8 cellular contexts compared by ENCODE assay signal in genomic region chr6:148776321-148776966, GRCh38. TPM values are rescaled to one million over a fixed set of nuclear protein-coding genes. Genes with fewer than 3 reads are reported as not detected.
A peak's percentile ranks its signal among the peaks of the same experiment; 100 is the strongest.
DNase-seq lines count a peak whose midpoint lies in the region; ATAC-seq and TF ChIP-seq lines count a peak whose summit lies in the region.

No MANE protein-coding gene starts in this region.

- ATAC-seq in thoracic aorta (ENCODE audit: insufficient number of reproducible peaks, low FRiP score, low read depth), result no peak
- no peak for ATAC-seq in GM19395 (IDR thresholded peaks at IDR 0.05; ENCODE audit: unreplicated experiment)
- no peak for ATAC-seq in HG03175 (IDR thresholded peaks at IDR 0.05; ENCODE audit: unreplicated experiment)
- no peak for ATAC-seq in GM18868 (IDR thresholded peaks at IDR 0.05; ENCODE audit: unreplicated experiment)
- no peak for ATAC-seq in GM21528 (IDR thresholded peaks at IDR 0.05; ENCODE audit: low FRiP score, unreplicated experiment)

- WGBS in adipose tissue, 3 donors, result 49 to 84% (median 49%) methylated on average over 7 of the region's 7 CpGs

- no peaks in the 10 kb centered on the region for H3K36me3 ChIP-seq in thoracic aorta

- H3K9me3 ChIP-seq in thoracic aorta, result no peaks in the 10 kb centered on the region

- peak overlapping the region; percentile 55 for H3K4me3 ChIP-seq in thoracic aorta

- no peak for TF ChIP-seq CTCF in thoracic aorta (IDR thresholded peaks at IDR 0.05)

- H3K27me3 ChIP-seq in thoracic aorta (replicated peaks; ENCODE audit: insufficient read depth), result no peaks in the 10 kb centered on the region

- H3K27ac ChIP-seq in adipose tissue (ENCODE audit: low read depth, low read length) (peak overlapping the region; percentile 42), thoracic aorta (peak overlapping the region; percentile 9 to 25)

- DNase-seq in HS-5 (ENCODE audit: low read depth) (peak; percentile 61), iris pigment epithelial cell (ENCODE audit: low read depth) (peak; percentile 71), thoracic aorta (ENCODE audit: low spot score) (no peak)

- peaks cover 7 to 35% of the 10 kb centered on the region in 2 donors for H3K4me1 ChIP-seq in thoracic aorta (ENCODE audit: control insufficient read depth in 1 of 2, low read depth in 2 of 2)

RNA-seq across cellular contexts. Expression of gene UST, which starts 29.6 kb away (rescaled TPM):
- polyA plus RNA-seq in adipose tissue, result 10 to 100 TPM in 1 of 3 donors, 1 to 10 TPM in 2; 2.4 to 17.9 (median 6.5) TPM
- 10 to 100 TPM; 24.2 to 30.8 TPM for total RNA-seq in thoracic aorta
